ENCODE assay signal across 19 cellular contexts in genomic region chr3:23390989-23391388, GRCh38.
A peak's percentile ranks its signal among the peaks of the same experiment; 100 is the strongest.
DNase-seq lines count a peak whose midpoint lies in the region; ATAC-seq, FAIRE-seq and TF ChIP-seq lines count a peak whose summit lies in the region.
"Had no signal": no experiment of that assay in that cellular context is flagged by ENCODE, and none has a peak within 500 bp of the region (broad histone marks: within the 10 kb centered on the region; RNA-seq: fewer than 3 reads in every experiment).

No MANE protein-coding gene starts in this region.

- TF ChIP-seq RAD21 in A549 (conservative IDR thresholded peaks at IDR 0.05 in 1 of 2, IDR thresholded peaks at IDR 0.05 in 1 of 2): no peak

- intact Hi-C loops in right lobe of liver (cut with DNase I): no loop called here

- TF ChIP-seq POLR2A in A549 (IDR thresholded peaks at IDR 0.05; ENCODE audit: low read length) (no peak), right lobe of liver (IDR thresholded peaks at IDR 0.05) (no peak)

- H3K27me3 ChIP-seq in right lobe of liver (no peaks in the 10 kb centered on the region), small intestine (ENCODE audit: control insufficient read depth in 2 of 2, insufficient read depth in 2 of 2, low read length in 2 of 2) (no peaks in the 10 kb centered on the region), HAP-1 (ENCODE audit: low read depth) (no peaks in the 10 kb centered on the region)

- POLR2A ChIA-PET in A549 (lab: Yijun Ruan, JAX): no interaction called here

- no peak overlapping the region for H3K4me3 ChIP-seq in A549
- H3K4me3 ChIP-seq in right lobe of liver: no peak overlapping the region
- H3K4me3 ChIP-seq in small intestine (ENCODE audit: low read depth in 1 of 2, low read length in 2 of 2): no peak overlapping the region
- H3K4me3 ChIP-seq in HAP-1: no peak overlapping the region
- H3K4me3 ChIP-seq: GM23248 had no signal

- H3K36me3 ChIP-seq in right lobe of liver (no peaks in the 10 kb centered on the region), small intestine (ENCODE audit: control insufficient read depth in 2 of 2, insufficient read depth in 2 of 2, low read length in 2 of 2) (no peaks in the 10 kb centered on the region), HAP-1 (replicated peaks) (no peaks in the 10 kb centered on the region; the same call in 1 of the 2 replicates)

- TF ChIP-seq EP300 in A549 (IDR thresholded peaks at IDR 0.05): no peak

- no peak for DNase-seq in A549 (ENCODE audit: low read depth in 1 of 2, low spot score in 1 of 2)
- DNase-seq in RCC 7860 (ENCODE audit: low spot score): no peak
- no peak for DNase-seq in right lobe of liver
- DNase-seq in small intestine: peak; percentile 6
- DNase-seq in HAP-1 (ENCODE audit: low spot score in 2 of 2): no peak
- no peak for DNase-seq in GM13977 (ENCODE audit: low spot score)
- no peak for DNase-seq in effector CD4-positive, alpha-beta T cell
- DNase-seq: 8988T; C1 segment of cervical spinal cord; Calu3; CD4-positive, alpha-beta memory T cell; COR-L47; DMS53; DMS79 treated with DMSO at 0.1 percent for 48 hours; GF-D8; GM23248; H7 had no signal

- no peak overlapping the region for H3K4me2 ChIP-seq in A549

- peaks cover 8% of the 10 kb centered on the region; the same call in 2 of the 3 replicates for H3K4me1 ChIP-seq in A549
- peaks cover 0 to 8% (median 4%) of the 10 kb centered on the region in 4 donors for H3K4me1 ChIP-seq in right lobe of liver
- peaks cover 0 to 2% of the 10 kb centered on the region in 2 donors for H3K4me1 ChIP-seq in small intestine (ENCODE audit: control insufficient read depth in 2 of 2, insufficient read depth in 1 of 2, low read depth in 1 of 2, low read length in 1 of 2)
- peaks cover 5% of the 10 kb centered on the region for H3K4me1 ChIP-seq in HAP-1

- H3K9me3 ChIP-seq in A549 (no peaks in the 10 kb centered on the region), right lobe of liver (no peaks in the 10 kb centered on the region), small intestine (ENCODE audit: control insufficient read depth, low read depth) (no peaks in the 10 kb centered on the region), HAP-1 (no peaks in the 10 kb centered on the region)

- CTCF ChIA-PET in A549 (lab: Yijun Ruan, JAX): no interaction called here

- H3K27ac ChIP-seq in A549 (no peak overlapping the region), right lobe of liver (no peak overlapping the region), small intestine (ENCODE audit: low read depth in 1 of 2, low read length in 1 of 2) (no peak overlapping the region)
- H3K27ac ChIP-seq: GM23248 had no signal

- FAIRE-seq in A549 (lab: Jason Lieb, UNC) (peak; percentile 13), RCC 7860 (lab: Jason Lieb, UNC) (peak; percentile 34), small intestine (lab: Jason Lieb, UNC) (no peak)
- FAIRE-seq: H1 had no signal

- ATAC-seq in A549 (no peak), right lobe of liver (peak; percentile 47 to 84 (median 72))
- ATAC-seq: HCT116 had no signal

- TF ChIP-seq CTCF in A549 (IDR thresholded peaks at IDR 0.05): no peak
- no peak for TF ChIP-seq CTCF in right lobe of liver (IDR thresholded peaks at IDR 0.05)
- no peak for TF ChIP-seq CTCF in GM13977 (IDR thresholded peaks at IDR 0.05; ENCODE audit: extremely low read depth, insufficient read depth, missing control alignments)

- in situ Hi-C loops in HAP-1 (cut with MboI; ENCODE audit: low sequenced_read_pairs): no loop called here
- in situ Hi-C loops in GM13977 (cut with MboI; ENCODE audit: low pct_unique_long_range_greater_than_20kb, low sequenced_read_pairs, unreplicated experiment): no loop called here

TF ChIP-seq in A549, 52 proteins besides CTCF, POLR2A, EP300 and RAD21:
- TF ChIP-seq ZSCAN20 (CRISPR knock-in tag; IDR thresholded peaks at IDR 0.05): no peak
- no peak for TF ChIP-seq CHD4 (IDR thresholded peaks at IDR 0.05; ENCODE audit: borderline replicate concordance)
- TF ChIP-seq NPAS2 (CRISPR knock-in tag; IDR thresholded peaks at IDR 0.05; ENCODE audit: borderline replicate concordance): no peak
- no peak for TF ChIP-seq ESRRA (IDR thresholded peaks at IDR 0.05; ENCODE audit: borderline replicate concordance, low read length)
- no peak for TF ChIP-seq HMGXB4 (CRISPR knock-in tag; IDR thresholded peaks at IDR 0.05; ENCODE audit: borderline replicate concordance)
- no peak for TF ChIP-seq MYC (IDR thresholded peaks at IDR 0.05; ENCODE audit: borderline replicate concordance, low read length)
- no peak for TF ChIP-seq REST (IDR thresholded peaks at IDR 0.05)
- no peak for TF ChIP-seq CEBPB (IDR thresholded peaks at IDR 0.05)
- TF ChIP-seq MAX (IDR thresholded peaks at IDR 0.05): no peak
- TF ChIP-seq HES2 (IDR thresholded peaks at IDR 0.05): no peak
- TF ChIP-seq USF2 (IDR thresholded peaks at IDR 0.05): no peak
- no peak for TF ChIP-seq ELK1 (IDR thresholded peaks at IDR 0.05; ENCODE audit: low read depth, low read length)
- no peak for TF ChIP-seq RARB (CRISPR knock-in tag; IDR thresholded peaks at IDR 0.05)
- no peak for TF ChIP-seq EHMT2 (IDR thresholded peaks at IDR 0.05; ENCODE audit: low read depth)
- TF ChIP-seq MAZ (IDR thresholded peaks at IDR 0.05; ENCODE audit: borderline replicate concordance, low read depth, low read length): no peak
- no peak for TF ChIP-seq FOXS1 (CRISPR knock-in tag; IDR thresholded peaks at IDR 0.05)
- TF ChIP-seq HDAC2 (IDR thresholded peaks at IDR 0.05): no peak

Comparison
In these comparisons a context has a peak if more than half of its experiments do, and no peak if none do; other contexts are left out.
1. ATAC-seq: peak in right lobe of liver (4 of 4); none in A549 (0 of 2).